8 cellular contexts compared by ENCODE assay signal in genomic region chr2:142130111-142131015, GRCh38. TPM values are rescaled to one million over a fixed set of nuclear protein-coding genes. Genes with fewer than 3 reads are reported as not detected.
A peak's percentile ranks its signal among the peaks of the same experiment; 100 is the strongest.
DNase-seq lines count a peak whose midpoint lies in the region; ATAC-seq and TF ChIP-seq lines count a peak whose summit lies in the region.

No MANE protein-coding gene starts in this region.

- no peaks in the 10 kb centered on the region for H3K79me2 ChIP-seq in smooth muscle cell (ENCODE audit: low read depth)

- peak overlapping the region; percentile 59 for H3K9ac ChIP-seq in smooth muscle cell (ENCODE audit: low read depth)

- no peaks in the 10 kb centered on the region for H3F3A ChIP-seq in smooth muscle cell (ENCODE audit: low read depth)

- H3K36me3 ChIP-seq in H7 (replicated peaks; ENCODE audit: control insufficient read depth, insufficient read depth, low read length) (no peaks in the 10 kb centered on the region), smooth muscle cell (ENCODE audit: low read depth) (no peaks in the 10 kb centered on the region)

- H4K20me1 ChIP-seq in smooth muscle cell (ENCODE audit: low read depth): no peaks in the 10 kb centered on the region

- H3K4me2 ChIP-seq in smooth muscle cell: peak overlapping the region; percentile 95

- H3K4me3 ChIP-seq in H7 (ENCODE audit: insufficient read depth, low read depth, low read length) (peak overlapping the region; percentile 64), smooth muscle cell (peak overlapping the region; percentile 65)

- H3K4me1 ChIP-seq in smooth muscle cell (ENCODE audit: low read depth): peaks cover 6% of the 10 kb centered on the region

- peak overlapping the region; percentile 87 for H2AFZ ChIP-seq in smooth muscle cell (ENCODE audit: low read depth)

- no peak for TF ChIP-seq CTCF in smooth muscle cell (IDR thresholded peaks at IDR 0.05; ENCODE audit: borderline replicate concordance, insufficient read depth, poor library complexity, severe bottlenecking)

- no peak overlapping the region for H3K27ac ChIP-seq in smooth muscle cell (ENCODE audit: low read depth)

- 2% methylated on average over 69 of the region's 69 CpGs for WGBS in smooth muscle cell (ENCODE audit: low lambda C conversion rate)

- no peak for ATAC-seq in HG03025 (IDR thresholded peaks at IDR 0.05; ENCODE audit: low FRiP score, unreplicated experiment)

- H3K27me3 ChIP-seq in H7 (ENCODE audit: control insufficient read depth, insufficient read depth, low read length) (peaks cover 26% of the 10 kb centered on the region), smooth muscle cell (ENCODE audit: low read depth) (peaks cover 23% of the 10 kb centered on the region)

- peak; percentile 42 for DNase-seq in EH (ENCODE audit: low read depth)
- DNase-seq in H7: peak; percentile 39
- DNase-seq in NCI-H510A (lab: John Stamatoyannopoulos, UW): peak; percentile 41
- DNase-seq in cerebellar nuclear complex (lab: John Stamatoyannopoulos, UW): peak; percentile 29 to 39
- peak; percentile 86 for DNase-seq in islet precursor cell
- DNase-seq in smooth muscle cell (lab: John Stamatoyannopoulos, UW; ENCODE audit: unreplicated experiment): peak; percentile 42
- DNase-seq in effector CD4-positive, alpha-beta T cell: no peak

- H3K9me3 ChIP-seq in smooth muscle cell (replicated peaks; ENCODE audit: low read depth): no peaks in the 10 kb centered on the region

RNA-seq across cellular contexts. Expression of gene LRP1B, which starts 0.5 kb away (rescaled TPM):
- 0.17 and 0.26 TPM in 2 replicates for total RNA-seq in H7 (2014; rRNA removed; shearing (Covaris generic))
- total RNA-seq in smooth muscle cell: 1.1 and 2.9 TPM in 2 replicates
- polyA plus RNA-seq in smooth muscle cell: 0.08 and 1.2 TPM in 2 replicates
